In genomic region chr15:44530653-44531052, GRCh38 we compare ENCODE assay signal across 16 cellular contexts. TPM values are rescaled to one million over a fixed set of nuclear protein-coding genes. Genes with fewer than 3 reads are reported as not detected.
DNase-seq lines count a peak whose midpoint lies in the region; ATAC-seq and TF ChIP-seq lines count a peak whose summit lies in the region.
"Had no signal": no experiment of that assay in that cellular context is flagged by ENCODE, and none has a peak within 500 bp of the region (broad histone marks: within the 10 kb centered on the region; RNA-seq: fewer than 3 reads in every experiment).

No MANE protein-coding gene starts in this region.

- peak overlapping the region in 2 of 3 donors; percentile 55 to 83 for H3K27ac Mint-ChIP-seq in CD4-positive, CD25-positive, alpha-beta regulatory T cell
- H3K27ac Mint-ChIP-seq in activated CD8-positive, alpha-beta T cell treated with anti-CD3 and anti-CD28 coated beads, Interleukin-2, amount 10 ng/mL, durations not matched to agents 7 days and 5 days = peak overlapping the region; percentile 36
- peak overlapping the region; percentile 64 for H3K27ac Mint-ChIP-seq in memory B cell

- no peaks in the 10 kb centered on the region for H3K9me2 ChIP-seq in OCI-LY7 (ENCODE audit: insufficient read depth, low read length)

- H3K4me3 ChIP-seq in CD4-positive, CD25-positive, alpha-beta regulatory T cell (ENCODE audit: low read depth, low read length) = no peak overlapping the region
- H3K4me3 ChIP-seq in DND-41 (ENCODE audit: low read depth in 1 of 2, low read length in 2 of 2) (no peak overlapping the region), OCI-LY7 (ENCODE audit: low read depth, low read length, poor library complexity, severe bottlenecking) (no peak overlapping the region)
- H3K4me3 ChIP-seq: body of pancreas, PC-9, thyroid gland had no signal

- H3K27ac ChIP-seq in CD4-positive, CD25-positive, alpha-beta regulatory T cell (ENCODE audit: insufficient read depth, low read length, poor library complexity, severe bottlenecking) = no peak overlapping the region
- no peak overlapping the region for H3K27ac ChIP-seq in DND-41 (ENCODE audit: low read length)
- H3K27ac ChIP-seq in OCI-LY7 (ENCODE audit: low read depth, low read length, poor library complexity, severe bottlenecking) = no peak overlapping the region
- H3K27ac ChIP-seq: body of pancreas, HL-60, PC-9, thyroid gland had no signal

- H3K4me2 ChIP-seq in DND-41 (ENCODE audit: insufficient read depth, low read length) (no peak overlapping the region), OCI-LY7 (ENCODE audit: low read length) (no peak overlapping the region)
- H3K4me2 ChIP-seq: PC-9 had no signal

- no peaks in the 10 kb centered on the region for H4K20me1 ChIP-seq in DND-41 (ENCODE audit: insufficient read depth, low read length)
- no peaks in the 10 kb centered on the region for H4K20me1 ChIP-seq in OCI-LY7 (ENCODE audit: insufficient read depth, low read length)

- no peak for ATAC-seq in CD4-positive, CD25-positive, alpha-beta regulatory T cell (ENCODE audit: low read depth in 2 of 2)
- ATAC-seq in DND-41 (ENCODE audit: insufficient read depth, low read depth) (0 out of 3 replicates have a peak, but pooled peaks have one; percentile 39), memory B cell (ENCODE audit: low read depth) (no peak), left ventricle myocardium superior (no peak)
- ATAC-seq in activated CD8-positive, alpha-beta T cell treated with anti-CD3 and anti-CD28 coated beads, Interleukin-2, amount 10 ng/mL, durations not matched to agents 7 days and 5 days = no peak
- ATAC-seq: body of pancreas had no signal

- peaks cover 20% of the 10 kb centered on the region for H3K36me3 ChIP-seq in CD4-positive, CD25-positive, alpha-beta regulatory T cell (ENCODE audit: control insufficient read depth, insufficient read depth, low read length)
- peaks cover 15% of the 10 kb centered on the region; the same call in 1 of the 2 replicates for H3K36me3 ChIP-seq in DND-41 (ENCODE audit: insufficient read depth, low read length)
- peaks cover 21% of the 10 kb centered on the region; the same call in 1 of the 2 replicates for H3K36me3 ChIP-seq in OCI-LY7 (ENCODE audit: insufficient read depth, low read length)
- H3K36me3 ChIP-seq: thyroid gland had no signal

- H3K9me3 ChIP-seq in CD4-positive, CD25-positive, alpha-beta regulatory T cell (ENCODE audit: control insufficient read depth in 2 of 2, low read length in 2 of 2) = no peaks in the 10 kb centered on the region
- H3K9me3 ChIP-seq in DND-41 (ENCODE audit: insufficient read depth, low read length, severe bottlenecking) (no peaks in the 10 kb centered on the region), OCI-LY7 (ENCODE audit: low read length) (no peaks in the 10 kb centered on the region)
- H3K9me3 ChIP-seq: body of pancreas, thyroid gland had no signal

- H3K9me3 Mint-ChIP-seq in CD4-positive, CD25-positive, alpha-beta regulatory T cell = no peaks in the 10 kb centered on the region
- H3K9me3 Mint-ChIP-seq in activated CD8-positive, alpha-beta T cell treated with anti-CD3 and anti-CD28 coated beads, Interleukin-2, amount 10 ng/mL, durations not matched to agents 7 days and 5 days (ENCODE audit: insufficient read depth) = no peaks in the 10 kb centered on the region
- no peaks in the 10 kb centered on the region for H3K9me3 Mint-ChIP-seq in memory B cell
- H3K9me3 Mint-ChIP-seq: IgD-negative memory B cell had no signal

- CTCF ChIA-PET in activated CD8-positive, alpha-beta T cell treated with anti-CD3 and anti-CD28 coated beads, Interleukin-2, amount 10 ng/mL, durations not matched to agents 7 days and 5 days (lab: Charles Lee) = interaction anchor here (1.0 kb wide), 1 partner anchor 13 kb away, joined by 4 read pairs; no protein-coding TSS in a partner anchor
- CTCF ChIA-PET in OCI-LY7 (lab: Charles Lee; ENCODE audit: unreplicated experiment) = no interaction called here

- peak overlapping the region in 1 of 4 donors; percentile 46 for H3K4me3 Mint-ChIP-seq in CD4-positive, CD25-positive, alpha-beta regulatory T cell
- H3K4me3 Mint-ChIP-seq in activated CD8-positive, alpha-beta T cell treated with anti-CD3 and anti-CD28 coated beads, Interleukin-2, amount 10 ng/mL, durations not matched to agents 7 days and 5 days = no peak overlapping the region
- no peak overlapping the region for H3K4me3 Mint-ChIP-seq in memory B cell

- no peaks in the 10 kb centered on the region for H3K27me3 Mint-ChIP-seq in CD4-positive, CD25-positive, alpha-beta regulatory T cell
- no peaks in the 10 kb centered on the region for H3K27me3 Mint-ChIP-seq in activated CD8-positive, alpha-beta T cell treated with anti-CD3 and anti-CD28 coated beads, Interleukin-2, amount 10 ng/mL, durations not matched to agents 7 days and 5 days (ENCODE audit: low read depth)
- no peaks in the 10 kb centered on the region for H3K27me3 Mint-ChIP-seq in memory B cell
- H3K27me3 Mint-ChIP-seq: IgD-negative memory B cell had no signal

- no peak overlapping the region for H3K9ac ChIP-seq in DND-41 (ENCODE audit: low read depth, low read length)

- POLR2A ChIA-PET in activated CD8-positive, alpha-beta T cell treated with anti-CD3 and anti-CD28 coated beads, Interleukin-2, amount 10 ng/mL, durations not matched to agents 7 days and 5 days (lab: Charles Lee) = interaction anchor here (0.9 kb wide), 1 partner anchor 242 kb away, joined by 4 read pairs; the partner anchor contains the start of gene GOLM2
- POLR2A ChIA-PET in OCI-LY7 (lab: Charles Lee) = interaction anchor here (0.7 kb wide), 1 partner anchor 137 kb away, joined by 4 read pairs; no protein-coding TSS in a partner anchor

- H3K79me2 ChIP-seq in DND-41 (ENCODE audit: insufficient read depth, low read length) = no peaks in the 10 kb centered on the region
- no peaks in the 10 kb centered on the region for H3K79me2 ChIP-seq in OCI-LY7 (ENCODE audit: insufficient read depth, low read depth, low read length)

- no peaks in the 10 kb centered on the region for H3K27me3 ChIP-seq in CD4-positive, CD25-positive, alpha-beta regulatory T cell (ENCODE audit: control insufficient read depth, insufficient read depth, low read length)
- H3K27me3 ChIP-seq in DND-41 (ENCODE audit: insufficient read depth, low read length, poor library complexity) = no peaks in the 10 kb centered on the region
- H3K27me3 ChIP-seq: body of pancreas, thyroid gland had no signal

- H3K4me1 Mint-ChIP-seq in CD4-positive, CD25-positive, alpha-beta regulatory T cell = peaks cover 12 to 37% (median 28%) of the 10 kb centered on the region in 4 donors
- peaks cover 17% of the 10 kb centered on the region for H3K4me1 Mint-ChIP-seq in activated CD8-positive, alpha-beta T cell treated with anti-CD3 and anti-CD28 coated beads, Interleukin-2, amount 10 ng/mL, durations not matched to agents 7 days and 5 days (ENCODE audit: low read depth)
- peaks cover 6% of the 10 kb centered on the region for H3K4me1 Mint-ChIP-seq in memory B cell

- intact Hi-C loops in OCI-LY7 (cut with micrococcal nuclease; ENCODE audit: unreplicated experiment) = no loop called here
- intact Hi-C loops in left ventricle myocardium superior (cut with micrococcal nuclease) = no loop called here

- H2AFZ ChIP-seq in DND-41 (ENCODE audit: low read depth, low read length) = no peak overlapping the region
- no peak overlapping the region for H2AFZ ChIP-seq in OCI-LY7 (ENCODE audit: low read length)
- H2AFZ ChIP-seq: PC-9 had no signal

- no TSS peak for BruUV-seq in OCI-LY7 (replicated peaks; lab: Mats Ljungman, UMichigan)

- TF ChIP-seq CTCF in DND-41 (IDR thresholded peaks at IDR 0.05; ENCODE audit: borderline replicate concordance, extremely low read depth, low read length, poor library complexity, severe bottlenecking) (no peak), OCI-LY7 (conservative IDR thresholded peaks at IDR 0.05; ENCODE audit: low read length) (no peak)

- peaks cover 4% of the 10 kb centered on the region for H3K36me3 Mint-ChIP-seq in CD4-positive, CD25-positive, alpha-beta regulatory T cell
- H3K36me3 Mint-ChIP-seq in activated CD8-positive, alpha-beta T cell treated with anti-CD3 and anti-CD28 coated beads, Interleukin-2, amount 10 ng/mL, durations not matched to agents 7 days and 5 days (ENCODE audit: low read depth) = peaks cover 21% of the 10 kb centered on the region
- peaks cover 4% of the 10 kb centered on the region for H3K36me3 Mint-ChIP-seq in memory B cell

- DNase-seq in CD4-positive, CD25-positive, alpha-beta regulatory T cell = no peak
- DNase-seq in DND-41 (no peak), memory B cell (ENCODE audit: low spot score in 2 of 2) (no peak), OCI-LY7 (ENCODE audit: low spot score) (no peak), NCI-H226 (no peak), left ventricle myocardium superior (no peak)
- no peak for DNase-seq in activated CD8-positive, alpha-beta T cell treated with anti-CD3 and anti-CD28 coated beads, Interleukin-2, amount 10 ng/mL, durations not matched to agents 7 days and 5 days
- DNase-seq: activated CD4-positive, alpha-beta T cell treated with anti-CD3 and anti-CD28 coated beads, Interleukin-2, amount 50 U/mL, for 48 hours; body of pancreas; NCI-H748 treated with DMSO at 0.1 percent for 48 hours; PC-9; stimulated activated naive CD4-positive, alpha-beta T cell treated with Interleukin-2 at 50 U/mL for 16 hours; T-helper 2 cell; thyroid gland had no signal

- H3K4me1 ChIP-seq in CD4-positive, CD25-positive, alpha-beta regulatory T cell (ENCODE audit: control insufficient read depth, insufficient read depth, low read length, poor library complexity, severe bottlenecking) = peaks cover 6% of the 10 kb centered on the region
- H3K4me1 ChIP-seq in DND-41 (ENCODE audit: insufficient read depth, low read length) = peaks cover 2% of the 10 kb centered on the region
- peaks cover 2% of the 10 kb centered on the region for H3K4me1 ChIP-seq in OCI-LY7 (ENCODE audit: insufficient read depth, low read length, poor library complexity, severe bottlenecking)

RNA-seq across cellular contexts. Expression of gene EIF3J, which starts 6.3 kb away (rescaled TPM):
- 80.4 TPM for total RNA-seq in CD4-positive, CD25-positive, alpha-beta regulatory T cell
- polyA plus RNA-seq in CD4-positive, CD25-positive, alpha-beta regulatory T cell = 10 to 100 TPM; 18.2 to 29.0 (median 22.0) TPM
- total RNA-seq in activated CD8-positive, alpha-beta T cell treated with anti-CD3 and anti-CD28 coated beads, Interleukin-2, amount 10 ng/mL, durations not matched to agents 7 days and 5 days = 100 to 1,000 TPM in 1 of 2 experiments, 10 to 100 TPM in 1; 91.6 to 100 TPM
- 41.3 and 49.4 TPM in 2 replicates for total RNA-seq in OCI-LY7 (2014; rRNA removed; shearing (Covaris generic))
- total RNA-seq in OCI-LY7 (2022) (129 and 131 TPM in 2 replicates), left ventricle myocardium superior (99.3 TPM)
